In the genomic region with DNA sequence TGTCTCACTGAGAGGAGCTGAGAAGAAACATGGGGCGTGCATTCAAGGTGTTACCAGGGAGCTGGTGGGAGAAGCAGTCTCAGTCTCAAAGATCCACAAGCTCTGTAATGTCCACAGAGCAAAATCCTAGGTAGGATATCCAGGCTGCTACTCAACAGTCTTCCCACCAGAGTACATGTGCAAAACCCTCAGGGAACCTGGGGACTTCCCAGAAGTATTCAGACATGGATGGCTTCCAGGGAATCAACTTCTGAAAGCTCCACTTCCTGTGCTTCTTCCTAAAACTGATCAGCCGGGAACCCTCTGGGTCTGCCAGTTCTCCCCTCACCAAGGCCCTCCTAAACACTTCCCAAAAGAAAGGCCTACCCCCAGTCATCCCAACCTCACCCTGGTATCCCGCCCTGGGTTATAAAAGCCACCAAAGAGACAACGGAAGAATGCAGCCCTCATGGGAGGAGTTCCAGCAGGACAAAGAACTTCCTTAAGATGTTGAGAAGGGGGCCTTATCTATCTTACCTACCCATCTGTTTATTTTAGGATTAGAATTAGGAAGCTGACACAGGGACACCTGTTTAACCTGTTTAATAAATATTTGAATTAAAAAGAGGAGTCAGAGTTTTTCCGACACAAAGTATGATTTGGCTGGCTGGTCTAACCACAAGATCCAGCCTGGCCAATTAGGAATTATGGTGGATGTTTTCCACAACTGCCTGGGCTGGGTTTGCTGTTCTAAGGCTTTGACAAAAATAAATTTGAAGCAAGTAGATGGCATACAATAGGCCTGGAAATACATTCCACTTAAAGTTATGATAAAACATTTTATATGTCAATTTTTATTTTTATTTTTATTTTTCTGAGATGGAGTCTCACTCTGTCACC, we compare ENCODE assay signal across 12 cellular contexts. TPM values are rescaled to one million over a fixed set of nuclear protein-coding genes. Genes with fewer than 3 reads are reported as not detected.
DNase-seq lines count a peak whose midpoint lies in the region; ATAC-seq, FAIRE-seq and TF ChIP-seq lines count a peak whose summit lies in the region.
"Had no signal": no experiment of that assay in that cellular context is flagged by ENCODE, and none has a peak within 500 bp of the region (broad histone marks: within the 10 kb centered on the region; RNA-seq: fewer than 3 reads in every experiment).

No MANE protein-coding gene starts in this region.

- intact Hi-C loops in gastrocnemius medialis (cut with DNase I; ENCODE audit: low total_unique reads): no loop called here

- H3K27ac ChIP-seq in VCaP (peak overlapping the region; percentile 83), gastrocnemius medialis (peak overlapping the region; percentile 60 to 75 (median 66)), small intestine (ENCODE audit: low read depth in 1 of 2, low read length in 1 of 2) (peak overlapping the region in 1 of 2 donors; percentile 61)

- H3K4me1 ChIP-seq in gastrocnemius medialis: peaks cover 78 to 79% of the 10 kb centered on the region in 2 donors
- peaks cover 0 to 13% of the 10 kb centered on the region in 2 donors for H3K4me1 ChIP-seq in small intestine (ENCODE audit: control insufficient read depth in 2 of 2, insufficient read depth in 1 of 2, low read depth in 1 of 2, low read length in 1 of 2)

- H3K36me3 ChIP-seq in gastrocnemius medialis (no peaks in the 10 kb centered on the region), small intestine (ENCODE audit: control insufficient read depth in 2 of 2, insufficient read depth in 2 of 2, low read length in 2 of 2) (no peaks in the 10 kb centered on the region)

- 42 to 55% (median 51%) methylated on average over 5 of the region's 5 CpGs for WGBS in small intestine, 3 donors

- H3K27me3 ChIP-seq in gastrocnemius medialis: no peaks in the 10 kb centered on the region
- no peaks in the 10 kb centered on the region for H3K27me3 ChIP-seq in small intestine (ENCODE audit: control insufficient read depth in 2 of 2, insufficient read depth in 2 of 2, low read length in 2 of 2)

- ATAC-seq in gastrocnemius medialis (no peak), HG03108 (IDR thresholded peaks at IDR 0.05; ENCODE audit: unreplicated experiment) (no peak), HG02763 (IDR thresholded peaks at IDR 0.05; ENCODE audit: unreplicated experiment) (no peak)
- ATAC-seq: sciatic nerve had no signal

- in situ Hi-C loops in gastrocnemius medialis (cut with MboI; ENCODE audit: low sequenced_read_pairs in 4 of 4): no loop called here

- H3K4me3 ChIP-seq in fibroblast of pulmonary artery (replicated peaks; ENCODE audit: low read depth, low read length) (no peak overlapping the region), gastrocnemius medialis (no peak overlapping the region), small intestine (ENCODE audit: low read depth in 1 of 2, low read length in 2 of 2) (no peak overlapping the region)

- TF ChIP-seq POLR2A in gastrocnemius medialis (IDR thresholded peaks at IDR 0.05): no peak

- FAIRE-seq in small intestine (lab: Jason Lieb, UNC): no peak

- TF ChIP-seq CTCF in VCaP (conservative IDR thresholded peaks at IDR 0.05) (no peak), fibroblast of pulmonary artery (IDR thresholded peaks at IDR 0.05; ENCODE audit: low read length, missing control alignments) (no peak), gastrocnemius medialis (IDR thresholded peaks at IDR 0.05 in 4 of 5, conservative IDR thresholded peaks at IDR 0.05 in 1 of 5) (no peak)

- no peaks in the 10 kb centered on the region for H3K9me3 ChIP-seq in gastrocnemius medialis
- no peaks in the 10 kb centered on the region for H3K9me3 ChIP-seq in small intestine (ENCODE audit: control insufficient read depth, low read depth)

- DNase-seq in ELF-1 (ENCODE audit: low read depth, low spot score): peak; percentile 65
- DNase-seq in fibroblast of pulmonary artery (ENCODE audit: low read depth): peak; percentile 51
- no peak for DNase-seq in gastrocnemius medialis
- no peak for DNase-seq in small intestine
- no peak for DNase-seq in NCI-H2227 (lab: John Stamatoyannopoulos, UW; ENCODE audit: unreplicated experiment)
- DNase-seq: DND-41, immature natural killer cell, NCI-H2171 treated with DMSO at 0.1 percent for 48 hours had no signal

RNA-seq across cellular contexts. Expression of a gene that starts 37.0 kb away (rescaled TPM):
- total RNA-seq in gastrocnemius medialis: 10 to 100 TPM; 31.2 to 43.9 (median 34.3) TPM
- polyA plus RNA-seq in small intestine: 10 to 100 TPM in 1 of 3 donors, 1 to 10 TPM in 2; 1.6 to 14.9 (median 6.8) TPM

Comparison
In these comparisons a context has a peak if more than half of its experiments do, and no peak if none do; other contexts are left out.
1. DNase-seq: peak in ELF-1 (single experiment) and fibroblast of pulmonary artery (single experiment); none in gastrocnemius medialis (0 of 2), small intestine (single experiment) and NCI-H2227 (single experiment).